29 cellular contexts compared by ENCODE assay signal in the genomic region with DNA sequence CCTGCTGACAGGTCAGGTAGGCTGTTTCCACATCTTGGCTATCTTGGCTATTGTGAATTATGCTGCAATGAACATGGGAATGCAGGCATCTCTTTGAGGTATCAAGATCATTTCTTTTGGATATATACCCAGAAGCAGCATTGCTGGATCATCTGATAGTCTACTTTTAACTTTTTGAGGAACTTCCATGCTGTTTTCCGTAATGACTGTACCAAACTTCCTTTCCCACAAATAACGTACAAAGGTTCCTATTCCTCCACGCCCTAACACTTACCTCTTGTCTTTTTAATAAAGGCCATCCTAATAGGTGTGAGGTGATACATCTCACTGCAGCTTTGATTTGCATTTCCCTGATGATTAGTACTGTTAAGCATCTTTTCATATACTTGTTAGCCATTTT.
"Had no signal": no experiment of that assay in that cellular context is flagged by ENCODE, and none has a peak within 500 bp of the region (broad histone marks: within the 10 kb centered on the region; RNA-seq: fewer than 3 reads in every experiment).

No MANE protein-coding gene starts in this region.

- H3K4me3 ChIP-seq: pancreas, psoas muscle, right lobe of liver, sigmoid colon, suprapubic skin, testis, tibial artery, transverse colon, vagina had no signal

- H3K9me3 ChIP-seq: neutrophil, pancreas, psoas muscle, right lobe of liver, sigmoid colon, suprapubic skin, testis, tibial artery, transverse colon, vagina had no signal

- ATAC-seq: naive thymus-derived CD8-positive, alpha-beta T cell; natural killer cell treated with Interleukin-12 subunit alpha and Interleukin-12 subunit beta and Interleukin-15 and Interleukin-18, amount 100 ng/mL, for 72 hours; pancreas; psoas muscle; right cardiac atrium; right lobe of liver; stimulated activated effector memory CD8-positive, alpha-beta T cell treated with anti-CD3 and anti-CD28 coated beads, Interleukin-12 subunit alpha, Interleukin-12 subunit beta, amount 100 ng/mL, for 72 hours; stimulated activated naive B cell treated with anti-CD40 and anti-IgM and Interleukin-4, amounts not matched to agents 10 μg/mL and 1 μg/mL and 100 μg/mL, for 72 hours; stimulated activated naive CD8-positive, alpha-beta T cell treated with anti-CD3 and anti-CD28 coated beads, Interleukin-15, amount 100 ng/mL, for 72 hours; stimulated activated naive CD8-positive, alpha-beta T cell treated with anti-CD3 and anti-CD28 coated beads, Interleukin-15, Interleukin-2, amounts not matched to agents 100 U/mL and 50 U/mL, for 24 hours had no signal

- H3K9me3 Mint-ChIP-seq: naive thymus-derived CD8-positive, alpha-beta T cell; natural killer cell treated with Interleukin-12 subunit alpha and Interleukin-12 subunit beta and Interleukin-15 and Interleukin-18, amount 100 ng/mL, for 72 hours; stimulated activated effector memory CD8-positive, alpha-beta T cell treated with anti-CD3 and anti-CD28 coated beads, Interleukin-12 subunit alpha, Interleukin-12 subunit beta, amount 100 ng/mL, for 72 hours; stimulated activated naive B cell treated with anti-CD40 and anti-IgM and Interleukin-4, amounts not matched to agents 10 μg/mL and 1 μg/mL and 100 μg/mL, for 72 hours; type B pancreatic cell had no signal

- H3K27me3 ChIP-seq: neutrophil, pancreas, right lobe of liver, sigmoid colon, suprapubic skin, testis, tibial artery, transverse colon, vagina had no signal

- DNase-seq: naive thymus-derived CD8-positive, alpha-beta T cell; nephron progenitor cell; nucleus accumbens; pancreas; posterior cingulate gyrus; psoas muscle; right cardiac atrium; right lobe of liver; sigmoid colon; small intestine; stimulated activated CD4-positive, alpha-beta T cell treated with anti-CD3 and anti-CD28 coated beads, Interleukin-15, amount 100 ng/mL, for 24 hours; stimulated activated CD4-positive, alpha-beta T cell treated with anti-CD3 and anti-CD28 coated beads, Interleukin-2, amount 100 ng/mL, for 24 hours; stimulated activated CD4-positive, alpha-beta T cell treated with anti-CD3 and anti-CD28 coated beads, Interleukin-2, amount 100 ng/mL, for 48 hours; stimulated activated CD4-positive, alpha-beta T cell treated with anti-CD3 and anti-CD28 coated beads, Interleukin-4, amount 100 ng/mL, for 24 hours; stimulated activated naive B cell treated with anti-CD40 and anti-IgM and Interleukin-4, amounts not matched to agents 10 μg/mL and 1 μg/mL and 100 μg/mL, for 72 hours; stimulated activated naive CD8-positive, alpha-beta T cell treated with anti-CD3 and anti-CD28 coated beads, Interleukin-15, amount 100 ng/mL, for 72 hours; stimulated activated naive CD8-positive, alpha-beta T cell treated with anti-CD3 and anti-CD28 coated beads, Interleukin-15, Interleukin-2, amounts not matched to agents 100 U/mL and 50 U/mL, for 24 hours; substantia nigra; testis; tibial artery; transverse colon had no signal

- H3K27ac Mint-ChIP-seq: naive thymus-derived CD8-positive, alpha-beta T cell; natural killer cell treated with Interleukin-12 subunit alpha and Interleukin-12 subunit beta and Interleukin-15 and Interleukin-18, amount 100 ng/mL, for 72 hours; nephron progenitor cell; progenitor cell of endocrine pancreas; stimulated activated effector memory CD8-positive, alpha-beta T cell treated with anti-CD3 and anti-CD28 coated beads, Interleukin-12 subunit alpha, Interleukin-12 subunit beta, amount 100 ng/mL, for 72 hours; stimulated activated naive B cell treated with anti-CD40 and anti-IgM and Interleukin-4, amounts not matched to agents 10 μg/mL and 1 μg/mL and 100 μg/mL, for 72 hours; stimulated activated naive CD8-positive, alpha-beta T cell treated with anti-CD3 and anti-CD28 coated beads, Interleukin-15, amount 100 ng/mL, for 72 hours; type B pancreatic cell had no signal

- H3K4me1 Mint-ChIP-seq: nephron progenitor cell; neural crest cell; stimulated activated effector memory CD8-positive, alpha-beta T cell treated with anti-CD3 and anti-CD28 coated beads, Interleukin-12 subunit alpha, Interleukin-12 subunit beta, amount 100 ng/mL, for 72 hours; stimulated activated naive B cell treated with anti-CD40 and anti-IgM and Interleukin-4, amounts not matched to agents 10 μg/mL and 1 μg/mL and 100 μg/mL, for 72 hours had no signal

- H3K4me1 ChIP-seq: pancreas, psoas muscle, right lobe of liver, sigmoid colon, suprapubic skin, testis, tibial artery, transverse colon, vagina had no signal

- H3K36me3 ChIP-seq: neutrophil, pancreas, right lobe of liver, sigmoid colon, suprapubic skin, tibial artery, transverse colon, vagina had no signal

- H3K4me3 Mint-ChIP-seq: naive thymus-derived CD8-positive, alpha-beta T cell; natural killer cell treated with Interleukin-12 subunit alpha and Interleukin-12 subunit beta and Interleukin-15 and Interleukin-18, amount 100 ng/mL, for 72 hours; nephron progenitor cell; neural crest cell; stimulated activated effector memory CD8-positive, alpha-beta T cell treated with anti-CD3 and anti-CD28 coated beads, Interleukin-12 subunit alpha, Interleukin-12 subunit beta, amount 100 ng/mL, for 72 hours; stimulated activated naive B cell treated with anti-CD40 and anti-IgM and Interleukin-4, amounts not matched to agents 10 μg/mL and 1 μg/mL and 100 μg/mL, for 72 hours; stimulated activated naive CD8-positive, alpha-beta T cell treated with anti-CD3 and anti-CD28 coated beads, Interleukin-15, amount 100 ng/mL, for 72 hours; type B pancreatic cell had no signal

- H3K27me3 Mint-ChIP-seq: naive thymus-derived CD8-positive, alpha-beta T cell; natural killer cell treated with Interleukin-12 subunit alpha and Interleukin-12 subunit beta and Interleukin-15 and Interleukin-18, amount 100 ng/mL, for 72 hours; progenitor cell of endocrine pancreas; stimulated activated naive B cell treated with anti-CD40 and anti-IgM and Interleukin-4, amounts not matched to agents 10 μg/mL and 1 μg/mL and 100 μg/mL, for 72 hours; stimulated activated naive CD8-positive, alpha-beta T cell treated with anti-CD3 and anti-CD28 coated beads, Interleukin-15, amount 100 ng/mL, for 72 hours; type B pancreatic cell had no signal

- H3K27ac ChIP-seq: neutrophil, pancreas, psoas muscle, right lobe of liver, sigmoid colon, suprapubic skin, testis, tibial artery, transverse colon, vagina had no signal

- H3K36me3 Mint-ChIP-seq: naive thymus-derived CD8-positive, alpha-beta T cell; natural killer cell treated with Interleukin-12 subunit alpha and Interleukin-12 subunit beta and Interleukin-15 and Interleukin-18, amount 100 ng/mL, for 72 hours; stimulated activated effector memory CD8-positive, alpha-beta T cell treated with anti-CD3 and anti-CD28 coated beads, Interleukin-12 subunit alpha, Interleukin-12 subunit beta, amount 100 ng/mL, for 72 hours had no signal
